ENCODE assay signal across 1 cellular context in the genomic region with DNA sequence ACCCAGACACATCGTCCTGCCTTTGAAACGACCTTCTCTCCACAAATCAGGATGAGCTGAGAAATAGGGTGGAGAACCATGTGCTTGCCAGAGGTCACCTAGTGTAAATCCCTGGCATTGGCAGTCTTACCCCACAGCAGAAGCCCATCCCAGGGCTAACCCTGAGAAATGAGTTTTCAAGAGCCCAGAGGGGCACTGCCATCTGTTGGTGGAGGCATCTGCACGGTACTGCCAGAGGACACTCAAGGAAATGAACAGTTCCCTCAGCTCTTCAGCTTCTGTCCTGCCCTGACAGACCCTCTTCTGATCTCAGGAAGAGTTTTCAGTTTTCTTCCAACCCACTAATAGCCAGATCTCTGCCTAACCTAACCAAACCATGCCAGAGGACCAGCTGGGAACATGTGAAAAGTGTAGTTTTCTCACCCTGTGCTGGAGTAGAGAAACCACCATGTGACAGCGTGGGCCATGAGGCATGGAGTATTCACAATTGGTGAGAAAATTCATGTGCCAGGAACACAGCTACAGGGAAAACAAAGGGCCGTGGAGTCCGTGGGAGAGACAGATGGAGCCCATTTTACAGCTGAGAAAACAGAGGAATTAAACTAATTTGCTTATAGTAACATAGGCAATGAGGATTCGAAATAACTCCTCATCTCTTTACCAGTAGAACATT.
TF ChIP-seq lines count a peak whose summit lies in the region.

No MANE protein-coding gene starts in this region.

TF ChIP-seq in SK-N-SH treated with all-trans-retinoic acid at 6 μM for 48 hours, 23 proteins besides CTCF, POLR2A, EP300 and RAD21 (continued from another document):
- TF ChIP-seq ZC3H10 (CRISPR knock-in tag; IDR thresholded peaks at IDR 0.05) (no peak), BACH2 (CRISPR knock-in tag; IDR thresholded peaks at IDR 0.05; ENCODE audit: borderline replicate concordance) (no peak), CSDC2 (CRISPR knock-in tag; IDR thresholded peaks at IDR 0.05) (no peak)
